In genomic region chr12:51269174-51270066, GRCh38 we compare ENCODE assay signal across 8 cellular contexts. TPM values are rescaled to one million over a fixed set of nuclear protein-coding genes. Genes with fewer than 3 reads are reported as not detected.
DNase-seq lines count a peak whose midpoint lies in the region; ATAC-seq, FAIRE-seq and TF ChIP-seq lines count a peak whose summit lies in the region.

No MANE protein-coding gene starts in this region.

- peak overlapping the region; percentile 68 for H3K4me3 Mint-ChIP-seq in WTC11

- peak overlapping the region; percentile 68 for H3K9ac ChIP-seq in HUES6 (ENCODE audit: low read length)

- 11 to 39% methylated on average over 10 to 39 of the region's 59 CpGs for WGBS in lower leg skin, 2 donors

- no peaks in the 10 kb centered on the region for H3K9me3 Mint-ChIP-seq in WTC11

- DNase-seq in AG20443 (ENCODE audit: low spot score) (peak; percentile 72), WTC11 (ENCODE audit: low spot score) (peak; percentile 84), choroid plexus epithelial cell (ENCODE audit: low read depth) (peak; percentile 23), lower leg skin (ENCODE audit: low spot score in 2 of 2) (peak in 1 of 2 donors; percentile 89), H54 (ENCODE audit: insufficient read length, low spot score) (no peak)
- DNase-seq in stimulated activated CD8-positive, alpha-beta memory T cell treated with anti-CD3 and anti-CD28 coated beads, Interleukin-15, amount 100 ng/mL, for 48 hours (ENCODE audit: low read depth in 2 of 2): peak; percentile 5 to 23

- FAIRE-seq in H54 (lab: Jason Lieb, UNC): no peak

- no peak overlapping the region for H3K27ac ChIP-seq in HUES6 (ENCODE audit: low read depth, low read length)

- H3K4me3 ChIP-seq in HUES6 (ENCODE audit: low read depth, low read length) (peak overlapping the region; percentile 76), choroid plexus epithelial cell (ENCODE audit: low read depth, low read length) (peak overlapping the region; percentile 78), lower leg skin (ENCODE audit: low read depth, poor library complexity, severe bottlenecking) (peak overlapping the region; percentile 80)

- no peak; the same call in 1 of the 2 replicates for TF ChIP-seq CTCF in WTC11 (IDR thresholded peaks at IDR 0.05)
- TF ChIP-seq CTCF in choroid plexus epithelial cell (conservative IDR thresholded peaks at IDR 0.05; ENCODE audit: low read depth, low read length): peak; percentile 30
- TF ChIP-seq CTCF in lower leg skin (IDR thresholded peaks at IDR 0.05): no peak

- H3K36me3 Mint-ChIP-seq in WTC11: no peaks in the 10 kb centered on the region

- no peaks in the 10 kb centered on the region for H3K36me3 ChIP-seq in HUES6 (ENCODE audit: control insufficient read depth, insufficient read depth, low read length)

- peaks cover 16% of the 10 kb centered on the region; the same call in 1 of the 2 replicates for H3K4me1 ChIP-seq in HUES6 (ENCODE audit: control insufficient read depth, insufficient read depth, low read length)

- peak; percentile 66 for ATAC-seq in GM19438 (IDR thresholded peaks at IDR 0.05; ENCODE audit: low read depth, unreplicated experiment)
- peak; percentile 91 for ATAC-seq in WTC11

- intact Hi-C loops in lower leg skin (cut with DNase I; ENCODE audit: low total_unique reads): loop anchor here (5.0 kb wide), 1 partner anchor 73 kb away; no protein-coding TSS in a partner anchor

- H3K27ac Mint-ChIP-seq in WTC11: peak overlapping the region; percentile 74

- no peaks in the 10 kb centered on the region for H3K9me3 ChIP-seq in HUES6 (ENCODE audit: control insufficient read depth, insufficient read depth, low read depth, low read length)

- peaks cover 18% of the 10 kb centered on the region for H3K27me3 ChIP-seq in HUES6 (ENCODE audit: control insufficient read depth, insufficient read depth, low read length)

- no peak for TF ChIP-seq POLR2A in lower leg skin (IDR thresholded peaks at IDR 0.05)
- no peak for TF ChIP-seq POLR2A in H54 (IDR thresholded peaks at IDR 0.05; ENCODE audit: low read depth, low read length)

- peaks cover 17% of the 10 kb centered on the region for H3K27me3 Mint-ChIP-seq in WTC11 (ENCODE audit: low read depth)

- POLR2A ChIA-PET in WTC11 (lab: Charles Lee): interaction anchor here (1.0 to 1.2 kb wide), 2 partner anchors 66 to 72 kb away, joined by 4 read pairs; no protein-coding TSS in a partner anchor

- peaks cover 23% of the 10 kb centered on the region for H3K4me1 Mint-ChIP-seq in WTC11

- CTCF ChIA-PET in WTC11 (lab: Charles Lee): interaction anchor here (0.7 to 3.2 kb wide), 16 partner anchors 17 to 155 kb away, joined by 3 to 133 read pairs (median 5); partner anchors contain the start of genes DAZAP2, GALNT6 and SLC4A8

TF ChIP-seq in WTC11, 78 proteins besides CTCF, POLR2A, EP300 and RAD21 (continues in another document):
- TF ChIP-seq HMGXB4 (CRISPR knock-in tag; IDR thresholded peaks at IDR 0.05): peak; percentile 86
- TF ChIP-seq SP1 (CRISPR knock-in tag; conservative IDR thresholded peaks at IDR 0.05): peak; percentile 64
- TF ChIP-seq MAX (CRISPR knock-in tag; IDR thresholded peaks at IDR 0.05): 0 out of 2 replicates have a peak, but pooled peaks have one; percentile 33
- peak; percentile 19; the same call in 1 of the 2 replicates for TF ChIP-seq FOXK1 (CRISPR knock-in tag; IDR thresholded peaks at IDR 0.05)
- 0 out of 2 replicates have a peak, but pooled peaks have one; percentile 37 for TF ChIP-seq FOXP4 (CRISPR knock-in tag; IDR thresholded peaks at IDR 0.05)
- TF ChIP-seq ERG (CRISPR knock-in tag; IDR thresholded peaks at IDR 0.05): no peak
- TF ChIP-seq OVOL2 (CRISPR knock-in tag; IDR thresholded peaks at IDR 0.05; ENCODE audit: borderline replicate concordance): no peak
- TF ChIP-seq E2F5 (CRISPR knock-in tag; IDR thresholded peaks at IDR 0.05): 0 out of 2 replicates have a peak, but pooled peaks have one; percentile 8
- TF ChIP-seq FOXP1 (CRISPR knock-in tag; IDR thresholded peaks at IDR 0.05; ENCODE audit: borderline replicate concordance): peak; percentile 72
- no peak for TF ChIP-seq CREM (CRISPR knock-in tag; IDR thresholded peaks at IDR 0.05)
- no peak for TF ChIP-seq KAT7 (CRISPR knock-in tag; IDR thresholded peaks at IDR 0.05; ENCODE audit: borderline replicate concordance)
- no peak for TF ChIP-seq ZNF671 (CRISPR knock-in tag; IDR thresholded peaks at IDR 0.05)
- no peak for TF ChIP-seq ZNF317 (CRISPR knock-in tag; IDR thresholded peaks at IDR 0.05; ENCODE audit: borderline replicate concordance, low read depth)
- no peak for TF ChIP-seq TP53 (CRISPR knock-in tag; IDR thresholded peaks at IDR 0.05)
- TF ChIP-seq ZNF416 (CRISPR knock-in tag; IDR thresholded peaks at IDR 0.05): no peak; the same call in 1 of the 2 replicates
- TF ChIP-seq IRF1 (CRISPR knock-in tag; IDR thresholded peaks at IDR 0.05): no peak
- TF ChIP-seq FOXJ3 (CRISPR knock-in tag; IDR thresholded peaks at IDR 0.05; ENCODE audit: borderline replicate concordance): no peak
- TF ChIP-seq TEAD1 (CRISPR knock-in tag; IDR thresholded peaks at IDR 0.05): peak; percentile 54; the same call in 1 of the 2 replicates

RNA-seq across cellular contexts. Expression of gene SMAGP, which starts 0.8 kb away (rescaled TPM):
- total RNA-seq in WTC11 (2021) (11.6 to 12.5 TPM (median 11.7 TPM) in 3 replicates), lower leg skin (10 to 100 TPM; 30.0 to 57.2 (median 44.9) TPM)

RNA-seq across cellular contexts. Expression of gene DAZAP2, which starts 30.8 kb away (rescaled TPM):
- 30.4 to 35.8 TPM (median 33.0 TPM) in 3 replicates for total RNA-seq in WTC11 (2021)
- 100 to 1,000 TPM; 172 to 424 (median 256) TPM for total RNA-seq in lower leg skin

RNA-seq across cellular contexts. Expression of gene POU6F1, which starts 51.6 kb away (rescaled TPM):
- total RNA-seq in WTC11 (2021) (10.2 to 14.5 TPM (median 11.2 TPM) in 3 replicates), lower leg skin (10 to 100 TPM in 2 of 4 donors, 1 to 10 TPM in 2; 5.5 to 20.2 (median 10.6) TPM)

RNA-seq across cellular contexts. Expression of gene BIN2, which starts 54.6 kb away (rescaled TPM):
- total RNA-seq in WTC11 (2021) (0.14 to 0.44 TPM (median 0.20 TPM) in 3 replicates), lower leg skin (1 to 10 TPM in 1 of 4 donors, under 1 TPM in 3; 0.38 to 2.4 (median 0.94) TPM)
